8 cellular contexts compared by ENCODE assay signal in genomic region chr10:45260635-45261034, GRCh38. TPM values are rescaled to one million over a fixed set of nuclear protein-coding genes. Genes with fewer than 3 reads are reported as not detected.
"Had no signal": no experiment of that assay in that cellular context is flagged by ENCODE, and none has a peak within 500 bp of the region (broad histone marks: within the 10 kb centered on the region; RNA-seq: fewer than 3 reads in every experiment).

No MANE protein-coding gene starts in this region.

RNA-seq across cellular contexts. Expression of gene OR13A1, which starts 54.8 kb away (rescaled TPM):
- total RNA-seq: stomach, subcutaneous adipose tissue, suprapubic skin, temporal lobe, thyroid gland, tibial nerve, upper lobe of right lung, vagina had no signal
